11 cellular contexts compared by ENCODE assay signal in the genomic region with DNA sequence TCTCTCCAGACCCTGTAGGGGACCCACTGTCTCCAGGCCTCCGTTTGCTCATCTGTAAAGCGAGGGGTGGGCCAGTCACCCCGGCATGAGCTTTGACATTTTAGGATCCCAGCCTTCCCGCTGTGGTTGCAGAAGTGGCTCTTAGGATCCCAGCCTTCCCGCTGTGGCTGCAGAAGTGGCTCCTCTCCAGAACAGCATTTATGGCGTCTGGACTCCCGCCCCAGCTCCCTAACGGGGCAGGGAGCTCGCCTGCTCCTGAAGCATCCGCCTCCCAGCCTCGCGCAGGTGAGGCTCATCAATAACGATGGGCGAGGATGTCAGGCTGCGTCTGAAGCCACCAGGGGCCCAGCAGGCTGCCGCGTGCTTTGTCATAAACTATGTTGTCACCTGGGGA.
A peak's percentile ranks its signal among the peaks of the same experiment; 100 is the strongest.
DNase-seq lines count a peak whose midpoint lies in the region; ATAC-seq and TF ChIP-seq lines count a peak whose summit lies in the region.
"Had no signal": no experiment of that assay in that cellular context is flagged by ENCODE, and none has a peak within 500 bp of the region (broad histone marks: within the 10 kb centered on the region; RNA-seq: fewer than 3 reads in every experiment).

No MANE protein-coding gene starts in this region.

- H3K36me3 ChIP-seq in left lung, result no peaks in the 10 kb centered on the region
- no peaks in the 10 kb centered on the region for H3K36me3 ChIP-seq in tibial nerve
- no peaks in the 10 kb centered on the region for H3K36me3 ChIP-seq in CD4-positive, alpha-beta memory T cell (ENCODE audit: insufficient read depth, low read length)
- no peaks in the 10 kb centered on the region for H3K36me3 ChIP-seq in MM.1S (replicated peaks; ENCODE audit: insufficient read depth, low read length)
- H3K36me3 ChIP-seq: spleen had no signal

- H3K9me3 ChIP-seq in left lung, result peaks cover 0 to 10% of the 10 kb centered on the region in 2 donors
- H3K9me3 ChIP-seq in tibial nerve, result peaks cover 0 to 14% (median 0%) of the 10 kb centered on the region in 4 donors
- H3K9me3 ChIP-seq in CD4-positive, alpha-beta memory T cell (ENCODE audit: control insufficient read depth in 1 of 2, low read length in 2 of 2), result no peaks in the 10 kb centered on the region
- no peaks in the 10 kb centered on the region for H3K9me3 ChIP-seq in MM.1S (replicated peaks; ENCODE audit: insufficient read depth, low read length)

- peaks cover 5 to 9% of the 10 kb centered on the region in 2 donors for H3K27me3 Mint-ChIP-seq in CD4-positive, alpha-beta memory T cell

- H3K9me3 Mint-ChIP-seq in CD4-positive, alpha-beta memory T cell, result peaks cover 3 to 22% (median 15%) of the 10 kb centered on the region in 8 donors

- H3K27me3 ChIP-seq in left lung, result peaks cover 0 to 34% of the 10 kb centered on the region in 2 donors
- H3K27me3 ChIP-seq in tibial nerve, result no peaks in the 10 kb centered on the region
- H3K27me3 ChIP-seq in CD4-positive, alpha-beta memory T cell (ENCODE audit: insufficient read depth, low read length), result no peaks in the 10 kb centered on the region
- H3K27me3 ChIP-seq in MM.1S (replicated peaks; ENCODE audit: insufficient read depth, low read length), result no peaks in the 10 kb centered on the region

- CTCF ChIA-PET in CD4-positive, alpha-beta memory T cell (lab: Charles Lee; ENCODE audit: partially characterized antibody), result no interaction called here

- H3K27ac Mint-ChIP-seq in CD4-positive, alpha-beta memory T cell, result no peak overlapping the region

- POLR2A ChIA-PET in CD4-positive, alpha-beta memory T cell (lab: Charles Lee; ENCODE audit: partially characterized antibody), result interaction anchor here (0.8 kb wide), 1 partner anchor 8 kb away, joined by 3 read pairs; no protein-coding TSS in a partner anchor

- no peak for TF ChIP-seq CTCF in left lung (IDR thresholded peaks at IDR 0.05)
- TF ChIP-seq CTCF in tibial nerve (IDR thresholded peaks at IDR 0.05), result no peak
- no peak for TF ChIP-seq CTCF in MM.1S (IDR thresholded peaks at IDR 0.05; ENCODE audit: low read length)

- H3K4me3 Mint-ChIP-seq in CD4-positive, alpha-beta memory T cell, result no peak overlapping the region

- TF ChIP-seq POLR2A in tibial nerve (IDR thresholded peaks at IDR 0.05), result no peak

- no peak overlapping the region for H3K4me3 ChIP-seq in left lung
- no peak overlapping the region for H3K4me3 ChIP-seq in tibial nerve
- H3K4me3 ChIP-seq in CD4-positive, alpha-beta memory T cell (ENCODE audit: low read length in 2 of 2), result no peak overlapping the region
- no peak overlapping the region for H3K4me3 ChIP-seq in MM.1S (ENCODE audit: low read length)
- H3K4me3 ChIP-seq: spleen had no signal

- no peaks in the 10 kb centered on the region for H3K9me2 ChIP-seq in MM.1S (replicated peaks; ENCODE audit: insufficient read depth, low read length)

- ATAC-seq in left lung, result peak; percentile 44

- H3K27ac ChIP-seq in left lung (no peak overlapping the region), tibial nerve (peak overlapping the region in 3 of 4 donors; percentile 32 to 88 (median 84)), MM.1S (ENCODE audit: low read length) (no peak overlapping the region)
- H3K27ac ChIP-seq in CD4-positive, alpha-beta memory T cell (ENCODE audit: low read depth, low read length), result no peak overlapping the region

- no peak overlapping the region for H3K4me2 ChIP-seq in MM.1S (ENCODE audit: low read depth, low read length)

- no peaks in the 10 kb centered on the region for H3F3A ChIP-seq in MM.1S (ENCODE audit: insufficient read depth, low read length)

- H4K20me1 ChIP-seq in MM.1S (ENCODE audit: insufficient read depth, low read length), result no peaks in the 10 kb centered on the region

- H3K4me1 Mint-ChIP-seq in CD4-positive, alpha-beta memory T cell, result no peaks in the 10 kb centered on the region

- H2AFZ ChIP-seq in MM.1S (ENCODE audit: low read length), result no peak overlapping the region

- TF ChIP-seq EP300 in tibial nerve (IDR thresholded peaks at IDR 0.05), result no peak

- DNase-seq in activated CD8-positive, alpha-beta memory T cell treated with anti-CD3 and anti-CD28 coated beads, Interleukin-2, amount 50 U/mL, for 48 hours, result peak; percentile 13
- DNase-seq in activated CD8-positive, alpha-beta memory T cell treated with anti-CD3 and anti-CD28 coated beads, Interleukin-2, amount 50 U/mL, for 4 hours, result no peak
- peak; percentile 97 for DNase-seq in NCI-H345 treated with DMSO at 0.1 percent for 48 hours (lab: John Stamatoyannopoulos, UW; ENCODE audit: unreplicated experiment)
- no peak for DNase-seq in left lung
- no peak for DNase-seq in tibial nerve (ENCODE audit: low spot score in 2 of 2)
- no peak for DNase-seq in CD4-positive, alpha-beta memory T cell
- DNase-seq in MM.1S, result no peak
- DNase-seq in RPMI8226, result no peak
- DNase-seq: activated T-cell treated with anti-CD3 and anti-CD28 coated beads, Interleukin-2, amount 50 U/mL, for 48 hours; spleen; T-helper 2 cell had no signal

- whole genome bisulfite sequencing in tibial nerve, 2 donors, result 30 to 31% methylated on average over 17 of the region's 17 CpGs

- intact Hi-C loops in left lung (cut with DNase I), result no loop called here
- intact Hi-C loops in CD4-positive, alpha-beta memory T cell (cut with micrococcal nuclease), result no loop called here

- H3K9ac ChIP-seq in MM.1S (ENCODE audit: low read length), result no peak overlapping the region

- no peaks in the 10 kb centered on the region for H3K79me2 ChIP-seq in MM.1S (ENCODE audit: low read length)

- peaks cover 0 to 11% of the 10 kb centered on the region in 2 donors for H3K36me3 Mint-ChIP-seq in CD4-positive, alpha-beta memory T cell

- H3K4me1 ChIP-seq in left lung (peaks cover 13 to 16% of the 10 kb centered on the region in 2 donors), tibial nerve (peaks cover 0 to 56% (median 21%) of the 10 kb centered on the region in 4 donors), MM.1S (ENCODE audit: low read length) (no peaks in the 10 kb centered on the region)
- H3K4me1 ChIP-seq in CD4-positive, alpha-beta memory T cell (ENCODE audit: insufficient read depth, low read length), result no peaks in the 10 kb centered on the region

Comparison
In these comparisons a context has a peak if more than half of its experiments do, and no peak if none do; other contexts are left out.
1. DNase-seq: peak in activated CD8-positive, alpha-beta memory T cell treated with anti-CD3 and anti-CD28 coated beads, Interleukin-2, amount 50 U/mL, for 48 hours (single experiment) and NCI-H345 treated with DMSO at 0.1 percent for 48 hours (single experiment); none in activated CD8-positive, alpha-beta memory T cell treated with anti-CD3 and anti-CD28 coated beads, Interleukin-2, amount 50 U/mL, for 4 hours (single experiment), left lung (0 of 2), tibial nerve (0 of 2), CD4-positive, alpha-beta memory T cell (0 of 5), MM.1S (single experiment) and RPMI8226 (single experiment).
2. H3K27ac ChIP-seq: peak in tibial nerve (3 of 4); none in left lung (0 of 2), CD4-positive, alpha-beta memory T cell (single experiment) and MM.1S (single experiment).